1 cellular context compared by ENCODE assay signal in the genomic region with DNA sequence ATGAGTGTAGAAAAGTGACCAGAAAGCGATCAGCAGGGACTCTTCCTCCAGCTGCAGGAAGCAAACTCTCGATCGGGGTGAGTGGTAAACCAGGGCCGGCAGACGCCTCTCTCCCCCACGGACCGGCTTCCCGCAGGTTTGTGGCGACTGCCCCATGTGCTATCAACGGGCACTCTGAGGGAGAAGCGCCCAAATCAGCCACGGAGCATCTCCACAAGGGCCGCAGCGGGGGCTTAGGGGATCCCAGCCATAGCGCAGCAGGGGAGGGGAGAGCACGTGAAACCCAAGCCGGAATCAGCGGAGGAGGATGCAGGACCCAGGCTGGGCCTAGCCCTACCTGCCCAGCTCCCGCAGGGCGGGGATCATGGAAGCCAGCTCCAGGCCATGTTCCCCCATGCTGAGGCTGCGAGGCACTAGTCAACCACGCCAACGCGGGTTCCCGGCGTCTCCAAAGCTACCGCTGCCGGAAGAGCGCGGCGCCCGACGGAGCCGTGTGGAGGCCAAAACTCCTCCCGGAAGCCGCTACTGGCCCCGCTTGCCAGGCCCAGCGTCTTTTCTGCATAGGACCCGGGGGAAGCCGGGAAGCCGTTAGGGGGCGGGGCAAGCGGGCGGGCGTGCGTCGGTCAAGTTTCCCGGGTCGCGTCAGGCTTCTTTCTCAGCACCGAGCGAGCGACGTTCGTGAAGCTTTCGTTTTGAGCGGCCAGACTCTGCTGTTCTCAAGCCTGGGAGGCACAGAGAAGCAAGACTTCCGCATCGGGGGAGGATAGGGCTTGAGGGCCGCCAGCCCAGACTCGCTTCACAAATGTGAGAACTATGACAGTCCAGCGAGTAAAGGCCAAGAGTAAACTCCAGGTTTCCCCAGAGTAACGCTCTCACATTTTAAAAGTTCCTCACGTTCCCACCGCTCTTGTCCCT.
TF ChIP-seq lines count a peak whose summit lies in the region.

A gene (minus strand): TSS at position 425 of the 915 bp plus-strand sequence. CDS start 29 bp downstream, at position 396.

TF ChIP-seq in WTC11, 78 proteins besides CTCF, POLR2A, EP300 and RAD21 (continued from another document and continues in another):
- TF ChIP-seq IRF2 (CRISPR knock-in tag; IDR thresholded peaks at IDR 0.05; ENCODE audit: borderline replicate concordance, low read depth): peak; percentile 51; the same call in 1 of the 2 replicates
- TF ChIP-seq NFYB (CRISPR knock-in tag; conservative IDR thresholded peaks at IDR 0.05; ENCODE audit: low read depth): 0 out of 2 replicates have a peak, but pooled peaks have one; percentile 37
- TF ChIP-seq OVOL2 (CRISPR knock-in tag; IDR thresholded peaks at IDR 0.05; ENCODE audit: borderline replicate concordance): no peak
- TF ChIP-seq, protein P1, sequence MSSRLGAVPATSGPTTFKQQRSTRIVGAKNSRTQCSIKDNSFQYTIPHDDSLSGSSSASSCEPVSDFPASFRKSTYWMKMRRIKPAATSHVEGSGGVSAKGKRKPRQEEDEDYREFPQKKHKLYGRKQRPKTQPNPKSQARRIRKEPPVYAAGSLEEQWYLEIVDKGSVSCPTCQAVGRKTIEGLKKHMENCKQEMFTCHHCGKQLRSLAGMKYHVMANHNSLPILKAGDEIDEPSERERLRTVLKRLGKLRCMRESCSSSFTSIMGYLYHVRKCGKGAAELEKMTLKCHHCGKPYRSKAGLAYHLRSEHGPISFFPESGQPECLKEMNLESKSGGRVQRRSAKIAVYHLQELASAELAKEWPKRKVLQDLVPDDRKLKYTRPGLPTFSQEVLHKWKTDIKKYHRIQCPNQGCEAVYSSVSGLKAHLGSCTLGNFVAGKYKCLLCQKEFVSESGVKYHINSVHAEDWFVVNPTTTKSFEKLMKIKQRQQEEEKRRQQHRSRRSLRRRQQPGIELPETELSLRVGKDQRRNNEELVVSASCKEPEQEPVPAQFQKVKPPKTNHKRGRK (CRISPR knock-in tag; IDR thresholded peaks at IDR 0.05; ENCODE audit: borderline replicate concordance): 0 out of 2 replicates have a peak, but pooled peaks have one; percentile 63
- 0 out of 2 replicates have a peak, but pooled peaks have one; percentile 20 for TF ChIP-seq ZNF317 (CRISPR knock-in tag; IDR thresholded peaks at IDR 0.05; ENCODE audit: borderline replicate concordance, low read depth)
- TF ChIP-seq, protein P2, sequence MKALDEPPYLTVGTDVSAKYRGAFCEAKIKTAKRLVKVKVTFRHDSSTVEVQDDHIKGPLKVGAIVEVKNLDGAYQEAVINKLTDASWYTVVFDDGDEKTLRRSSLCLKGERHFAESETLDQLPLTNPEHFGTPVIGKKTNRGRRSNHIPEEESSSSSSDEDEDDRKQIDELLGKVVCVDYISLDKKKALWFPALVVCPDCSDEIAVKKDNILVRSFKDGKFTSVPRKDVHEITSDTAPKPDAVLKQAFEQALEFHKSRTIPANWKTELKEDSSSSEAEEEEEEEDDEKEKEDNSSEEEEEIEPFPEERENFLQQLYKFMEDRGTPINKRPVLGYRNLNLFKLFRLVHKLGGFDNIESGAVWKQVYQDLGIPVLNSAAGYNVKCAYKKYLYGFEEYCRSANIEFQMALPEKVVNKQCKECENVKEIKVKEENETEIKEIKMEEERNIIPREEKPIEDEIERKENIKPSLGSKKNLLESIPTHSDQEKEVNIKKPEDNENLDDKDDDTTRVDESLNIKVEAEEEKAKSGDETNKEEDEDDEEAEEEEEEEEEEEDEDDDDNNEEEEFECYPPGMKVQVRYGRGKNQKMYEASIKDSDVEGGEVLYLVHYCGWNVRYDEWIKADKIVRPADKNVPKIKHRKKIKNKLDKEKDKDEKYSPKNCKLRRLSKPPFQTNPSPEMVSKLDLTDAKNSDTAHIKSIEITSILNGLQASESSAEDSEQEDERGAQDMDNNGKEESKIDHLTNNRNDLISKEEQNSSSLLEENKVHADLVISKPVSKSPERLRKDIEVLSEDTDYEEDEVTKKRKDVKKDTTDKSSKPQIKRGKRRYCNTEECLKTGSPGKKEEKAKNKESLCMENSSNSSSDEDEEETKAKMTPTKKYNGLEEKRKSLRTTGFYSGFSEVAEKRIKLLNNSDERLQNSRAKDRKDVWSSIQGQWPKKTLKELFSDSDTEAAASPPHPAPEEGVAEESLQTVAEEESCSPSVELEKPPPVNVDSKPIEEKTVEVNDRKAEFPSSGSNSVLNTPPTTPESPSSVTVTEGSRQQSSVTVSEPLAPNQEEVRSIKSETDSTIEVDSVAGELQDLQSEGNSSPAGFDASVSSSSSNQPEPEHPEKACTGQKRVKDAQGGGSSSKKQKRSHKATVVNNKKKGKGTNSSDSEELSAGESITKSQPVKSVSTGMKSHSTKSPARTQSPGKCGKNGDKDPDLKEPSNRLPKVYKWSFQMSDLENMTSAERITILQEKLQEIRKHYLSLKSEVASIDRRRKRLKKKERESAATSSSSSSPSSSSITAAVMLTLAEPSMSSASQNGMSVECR (CRISPR knock-in tag; IDR thresholded peaks at IDR 0.05; ENCODE audit: borderline replicate concordance): peak; percentile 96
- no peak for TF ChIP-seq PRRX2 (CRISPR knock-in tag; IDR thresholded peaks at IDR 0.05)
- no peak for TF ChIP-seq JAZF1 (CRISPR knock-in tag; IDR thresholded peaks at IDR 0.05)
- no peak for TF ChIP-seq NFATC4 (CRISPR knock-in tag; IDR thresholded peaks at IDR 0.05)
- peak; percentile 84; the same call in 1 of the 2 replicates for TF ChIP-seq ZNF121 (CRISPR knock-in tag; IDR thresholded peaks at IDR 0.05)
- peak; percentile 95 for TF ChIP-seq FOXK1 (CRISPR knock-in tag; IDR thresholded peaks at IDR 0.05)
- TF ChIP-seq, protein P3, sequence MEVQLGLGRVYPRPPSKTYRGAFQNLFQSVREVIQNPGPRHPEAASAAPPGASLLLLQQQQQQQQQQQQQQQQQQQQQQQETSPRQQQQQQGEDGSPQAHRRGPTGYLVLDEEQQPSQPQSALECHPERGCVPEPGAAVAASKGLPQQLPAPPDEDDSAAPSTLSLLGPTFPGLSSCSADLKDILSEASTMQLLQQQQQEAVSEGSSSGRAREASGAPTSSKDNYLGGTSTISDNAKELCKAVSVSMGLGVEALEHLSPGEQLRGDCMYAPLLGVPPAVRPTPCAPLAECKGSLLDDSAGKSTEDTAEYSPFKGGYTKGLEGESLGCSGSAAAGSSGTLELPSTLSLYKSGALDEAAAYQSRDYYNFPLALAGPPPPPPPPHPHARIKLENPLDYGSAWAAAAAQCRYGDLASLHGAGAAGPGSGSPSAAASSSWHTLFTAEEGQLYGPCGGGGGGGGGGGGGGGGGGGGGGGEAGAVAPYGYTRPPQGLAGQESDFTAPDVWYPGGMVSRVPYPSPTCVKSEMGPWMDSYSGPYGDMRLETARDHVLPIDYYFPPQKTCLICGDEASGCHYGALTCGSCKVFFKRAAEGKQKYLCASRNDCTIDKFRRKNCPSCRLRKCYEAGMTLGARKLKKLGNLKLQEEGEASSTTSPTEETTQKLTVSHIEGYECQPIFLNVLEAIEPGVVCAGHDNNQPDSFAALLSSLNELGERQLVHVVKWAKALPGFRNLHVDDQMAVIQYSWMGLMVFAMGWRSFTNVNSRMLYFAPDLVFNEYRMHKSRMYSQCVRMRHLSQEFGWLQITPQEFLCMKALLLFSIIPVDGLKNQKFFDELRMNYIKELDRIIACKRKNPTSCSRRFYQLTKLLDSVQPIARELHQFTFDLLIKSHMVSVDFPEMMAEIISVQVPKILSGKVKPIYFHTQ (CRISPR knock-in tag; IDR thresholded peaks at IDR 0.05): no peak
- TF ChIP-seq, protein P4, sequence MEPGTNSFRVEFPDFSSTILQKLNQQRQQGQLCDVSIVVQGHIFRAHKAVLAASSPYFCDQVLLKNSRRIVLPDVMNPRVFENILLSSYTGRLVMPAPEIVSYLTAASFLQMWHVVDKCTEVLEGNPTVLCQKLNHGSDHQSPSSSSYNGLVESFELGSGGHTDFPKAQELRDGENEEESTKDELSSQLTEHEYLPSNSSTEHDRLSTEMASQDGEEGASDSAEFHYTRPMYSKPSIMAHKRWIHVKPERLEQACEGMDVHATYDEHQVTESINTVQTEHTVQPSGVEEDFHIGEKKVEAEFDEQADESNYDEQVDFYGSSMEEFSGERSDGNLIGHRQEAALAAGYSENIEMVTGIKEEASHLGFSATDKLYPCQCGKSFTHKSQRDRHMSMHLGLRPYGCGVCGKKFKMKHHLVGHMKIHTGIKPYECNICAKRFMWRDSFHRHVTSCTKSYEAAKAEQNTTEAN (CRISPR knock-in tag; IDR thresholded peaks at IDR 0.05): peak; percentile 96
- no peak for TF ChIP-seq KAT7 (CRISPR knock-in tag; IDR thresholded peaks at IDR 0.05; ENCODE audit: borderline replicate concordance)
- peak; percentile 97 for TF ChIP-seq MYBL2 (CRISPR knock-in tag; IDR thresholded peaks at IDR 0.05)
- no peak; the same call in 1 of the 2 replicates for TF ChIP-seq ZNF138 (CRISPR knock-in tag; conservative IDR thresholded peaks at IDR 0.05)
- TF ChIP-seq, protein P5, sequence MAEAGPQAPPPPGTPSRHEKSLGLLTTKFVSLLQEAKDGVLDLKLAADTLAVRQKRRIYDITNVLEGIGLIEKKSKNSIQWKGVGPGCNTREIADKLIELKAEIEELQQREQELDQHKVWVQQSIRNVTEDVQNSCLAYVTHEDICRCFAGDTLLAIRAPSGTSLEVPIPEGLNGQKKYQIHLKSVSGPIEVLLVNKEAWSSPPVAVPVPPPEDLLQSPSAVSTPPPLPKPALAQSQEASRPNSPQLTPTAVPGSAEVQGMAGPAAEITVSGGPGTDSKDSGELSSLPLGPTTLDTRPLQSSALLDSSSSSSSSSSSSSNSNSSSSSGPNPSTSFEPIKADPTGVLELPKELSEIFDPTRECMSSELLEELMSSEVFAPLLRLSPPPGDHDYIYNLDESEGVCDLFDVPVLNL (CRISPR knock-in tag; IDR thresholded peaks at IDR 0.05; ENCODE audit: borderline replicate concordance, low read depth): peak; percentile 89; the same call in 1 of the 2 replicates
- TF ChIP-seq TEAD4 (CRISPR knock-in tag; IDR thresholded peaks at IDR 0.05): peak; percentile 65; the same call in 1 of the 2 replicates
- no peak for TF ChIP-seq MXD4 (CRISPR knock-in tag; IDR thresholded peaks at IDR 0.05; ENCODE audit: borderline replicate concordance)
- TF ChIP-seq NR3C1 (CRISPR knock-in tag; conservative IDR thresholded peaks at IDR 0.05; ENCODE audit: low read depth): 0 out of 2 replicates have a peak, but pooled peaks have one; percentile 76
- peak; percentile 94 for TF ChIP-seq ZNF423 (CRISPR knock-in tag; IDR thresholded peaks at IDR 0.05)
- peak; percentile 95 for TF ChIP-seq ZNF232 (CRISPR knock-in tag; IDR thresholded peaks at IDR 0.05)
- no peak; the same call in 1 of the 2 replicates for TF ChIP-seq RELA (CRISPR knock-in tag; IDR thresholded peaks at IDR 0.05; ENCODE audit: borderline replicate concordance)
- peak; percentile 67; the same call in 1 of the 2 replicates for TF ChIP-seq ZBTB21 (CRISPR knock-in tag; IDR thresholded peaks at IDR 0.05; ENCODE audit: borderline replicate concordance)
- no peak for TF ChIP-seq ELF4 (CRISPR knock-in tag; IDR thresholded peaks at IDR 0.05; ENCODE audit: low read depth)
- TF ChIP-seq, protein P6, sequence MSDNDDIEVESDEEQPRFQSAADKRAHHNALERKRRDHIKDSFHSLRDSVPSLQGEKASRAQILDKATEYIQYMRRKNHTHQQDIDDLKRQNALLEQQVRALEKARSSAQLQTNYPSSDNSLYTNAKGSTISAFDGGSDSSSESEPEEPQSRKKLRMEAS (CRISPR knock-in tag; IDR thresholded peaks at IDR 0.05): peak; percentile 98
- TF ChIP-seq SOX15 (CRISPR knock-in tag; IDR thresholded peaks at IDR 0.05): no peak
- no peak for TF ChIP-seq GRHL2 (CRISPR knock-in tag; IDR thresholded peaks at IDR 0.05; ENCODE audit: insufficient replicate concordance, severe bottlenecking)
- TF ChIP-seq CREM (CRISPR knock-in tag; IDR thresholded peaks at IDR 0.05): peak; percentile 75
- TF ChIP-seq CREB1 (CRISPR knock-in tag; IDR thresholded peaks at IDR 0.05): peak; percentile 79; the same call in 1 of the 2 replicates
- TF ChIP-seq SMAD4 (CRISPR knock-in tag; IDR thresholded peaks at IDR 0.05): 0 out of 2 replicates have a peak, but pooled peaks have one; percentile 15
- peak; percentile 55; the same call in 1 of the 2 replicates for TF ChIP-seq ESRRA (CRISPR knock-in tag; IDR thresholded peaks at IDR 0.05; ENCODE audit: borderline replicate concordance)
- TF ChIP-seq NR2C2 (CRISPR knock-in tag; IDR thresholded peaks at IDR 0.05): peak; percentile 48; the same call in 1 of the 2 replicates
- TF ChIP-seq GABPB1 (CRISPR knock-in tag; IDR thresholded peaks at IDR 0.05): peak; percentile 85
- TF ChIP-seq, protein P7, sequence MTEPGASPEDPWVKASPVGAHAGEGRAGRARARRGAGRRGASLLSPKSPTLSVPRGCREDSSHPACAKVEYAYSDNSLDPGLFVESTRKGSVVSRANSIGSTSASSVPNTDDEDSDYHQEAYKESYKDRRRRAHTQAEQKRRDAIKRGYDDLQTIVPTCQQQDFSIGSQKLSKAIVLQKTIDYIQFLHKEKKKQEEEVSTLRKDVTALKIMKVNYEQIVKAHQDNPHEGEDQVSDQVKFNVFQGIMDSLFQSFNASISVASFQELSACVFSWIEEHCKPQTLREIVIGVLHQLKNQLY (CRISPR knock-in tag; IDR thresholded peaks at IDR 0.05): peak; percentile 74; the same call in 1 of the 2 replicates
- TF ChIP-seq, protein P8, sequence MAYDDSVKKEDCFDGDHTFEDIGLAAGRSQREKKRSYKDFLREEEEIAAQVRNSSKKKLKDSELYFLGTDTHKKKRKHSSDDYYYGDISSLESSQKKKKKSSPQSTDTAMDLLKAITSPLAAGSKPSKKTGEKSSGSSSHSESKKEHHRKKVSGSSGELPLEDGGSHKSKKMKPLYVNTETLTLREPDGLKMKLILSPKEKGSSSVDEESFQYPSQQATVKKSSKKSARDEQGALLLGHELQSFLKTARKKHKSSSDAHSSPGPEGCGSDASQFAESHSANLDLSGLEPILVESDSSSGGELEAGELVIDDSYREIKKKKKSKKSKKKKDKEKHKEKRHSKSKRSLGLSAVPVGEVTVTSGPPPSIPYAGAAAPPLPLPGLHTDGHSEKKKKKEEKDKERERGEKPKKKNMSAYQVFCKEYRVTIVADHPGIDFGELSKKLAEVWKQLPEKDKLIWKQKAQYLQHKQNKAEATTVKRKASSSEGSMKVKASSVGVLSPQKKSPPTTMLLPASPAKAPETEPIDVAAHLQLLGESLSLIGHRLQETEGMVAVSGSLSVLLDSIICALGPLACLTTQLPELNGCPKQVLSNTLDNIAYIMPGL (CRISPR knock-in tag; IDR thresholded peaks at IDR 0.05): peak; percentile 96
